In the genomic region with DNA sequence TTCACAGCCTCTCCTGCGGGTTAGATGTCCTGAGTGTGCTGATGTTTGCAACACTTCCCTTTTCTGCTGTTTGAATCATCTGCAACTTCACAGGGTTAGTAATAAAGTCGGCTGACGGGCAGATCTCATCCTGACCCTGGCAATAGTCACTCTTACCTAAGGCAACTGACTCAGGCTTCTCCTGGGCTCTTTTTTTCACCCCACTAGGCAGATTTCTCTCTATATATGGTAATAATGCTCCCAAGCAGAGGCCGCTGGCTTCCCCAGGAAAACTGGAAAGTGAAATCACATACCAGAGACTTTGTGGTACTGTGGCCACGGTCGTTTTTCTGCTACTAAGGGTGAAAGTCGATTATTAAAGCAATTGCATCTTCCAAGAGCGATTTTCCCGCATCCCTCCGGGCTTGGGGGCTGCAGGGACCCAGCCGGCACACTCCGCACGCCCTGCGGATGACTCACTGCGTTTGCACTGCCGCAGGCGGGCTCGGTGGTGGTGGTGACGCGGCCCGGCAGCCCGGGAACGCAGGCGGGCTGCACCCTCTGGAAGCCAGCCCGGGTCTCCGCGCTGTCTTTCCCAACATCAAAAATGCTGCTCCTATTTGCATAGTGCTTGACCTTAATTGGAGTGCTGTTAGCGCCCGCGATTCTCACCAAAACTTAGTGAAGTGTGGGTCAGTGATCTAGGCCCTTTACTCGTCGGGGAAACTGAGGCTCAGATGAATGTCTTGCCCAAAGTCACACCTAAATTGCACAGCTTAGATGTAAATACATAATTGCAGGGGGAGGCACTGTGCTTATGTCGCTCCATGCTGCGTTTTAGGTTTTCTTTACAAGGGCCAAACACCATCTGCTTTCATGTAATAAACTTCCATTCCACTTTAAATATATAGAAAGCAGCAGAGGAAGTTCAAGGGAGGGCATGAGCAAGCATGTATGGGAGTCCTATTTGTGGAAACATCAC, we compare ENCODE assay signal across 8 cellular contexts. TPM values are rescaled to one million over a fixed set of nuclear protein-coding genes. Genes with fewer than 3 reads are reported as not detected.
DNase-seq lines count a peak whose midpoint lies in the region; ATAC-seq and TF ChIP-seq lines count a peak whose summit lies in the region.

No MANE protein-coding gene starts in this region.

- peak overlapping the region; percentile 71 for H3K4me2 ChIP-seq in hepatocyte

- H3K4me1 ChIP-seq in SJSA1 (replicated peaks) (peaks cover 47% of the 10 kb centered on the region), hepatocyte (ENCODE audit: insufficient read depth) (peaks cover 4% of the 10 kb centered on the region), rectal smooth muscle tissue (ENCODE audit: control insufficient read depth, insufficient read depth, low read length) (peaks cover 10% of the 10 kb centered on the region)

- DNase-seq in AG04450 (ENCODE audit: low read depth, low spot score): peak; percentile 92
- DNase-seq in HL-60 (ENCODE audit: low read depth in 1 of 2, low spot score in 1 of 2): peak; percentile 77 to 79
- DNase-seq in SJSA1 (ENCODE audit: low read depth in 1 of 2, low spot score in 2 of 2): peak; percentile 94 to 95
- peak; percentile 98 for DNase-seq in astrocyte of the hippocampus (ENCODE audit: low read depth, low spot score)
- peak; percentile 90 for DNase-seq in hepatocyte (ENCODE audit: low spot score)
- DNase-seq in NCI-H2171 treated with DMSO at 0.1 percent for 48 hours (lab: John Stamatoyannopoulos, UW): no peak

- CTCF ChIA-PET in AG04450 (lab: Charles Lee): interaction anchor here (1.2 to 3.9 kb wide), 3 partner anchors 25 to 210 kb away, joined by 3 to 15 read pairs (median 5); no protein-coding TSS in a partner anchor

- H3K36me3 ChIP-seq in SJSA1: no peaks in the 10 kb centered on the region
- no peaks in the 10 kb centered on the region for H3K36me3 ChIP-seq in hepatocyte (replicated peaks; ENCODE audit: insufficient read depth, low read depth)
- H3K36me3 ChIP-seq in rectal smooth muscle tissue (ENCODE audit: control insufficient read depth, insufficient read depth, low read length): no peaks in the 10 kb centered on the region

- H3K27me3 ChIP-seq in AG04450 (ENCODE audit: control insufficient read depth, insufficient read depth, low read length) (no peaks in the 10 kb centered on the region), HL-60 (ENCODE audit: insufficient read depth, poor library complexity, severe bottlenecking) (no peaks in the 10 kb centered on the region), SJSA1 (replicated peaks) (no peaks in the 10 kb centered on the region), hepatocyte (no peaks in the 10 kb centered on the region), rectal smooth muscle tissue (ENCODE audit: control insufficient read depth, insufficient read depth, low read length) (no peaks in the 10 kb centered on the region)

- no peak; the same call in 1 of the 2 replicates for TF ChIP-seq CTCF in AG04450 (IDR thresholded peaks at IDR 0.05; ENCODE audit: low read depth, low read length)
- no peak for TF ChIP-seq CTCF in HL-60 (IDR thresholded peaks at IDR 0.05; ENCODE audit: insufficient read depth, low read length)
- no peak for TF ChIP-seq CTCF in hepatocyte (IDR thresholded peaks at IDR 0.05; ENCODE audit: poor library complexity)

- WGBS in hepatocyte (ENCODE audit: low lambda C conversion rate, missing lambda C conversion rate): 6% methylated on average over 34 of the region's 34 CpGs

- peak overlapping the region; percentile 58 for H3K4me3 ChIP-seq in AG04450 (ENCODE audit: low read depth, low read length)
- peak overlapping the region; percentile 47 for H3K4me3 ChIP-seq in HL-60 (replicated peaks; ENCODE audit: insufficient read depth, low read length)
- peak overlapping the region; percentile 36 for H3K4me3 ChIP-seq in SJSA1
- peak overlapping the region; percentile 9 for H3K4me3 ChIP-seq in hepatocyte
- peak overlapping the region; percentile 67 for H3K4me3 ChIP-seq in rectal smooth muscle tissue (ENCODE audit: low read length)

- no peaks in the 10 kb centered on the region for H3K79me2 ChIP-seq in hepatocyte

- H4K20me1 ChIP-seq in hepatocyte (ENCODE audit: insufficient read depth, poor library complexity, severe bottlenecking): no peaks in the 10 kb centered on the region

- H3K9me3 ChIP-seq in AG04450 (ENCODE audit: control insufficient read depth, insufficient read depth, low read length): no peaks in the 10 kb centered on the region
- no peaks in the 10 kb centered on the region for H3K9me3 ChIP-seq in SJSA1 (replicated peaks)
- no peaks in the 10 kb centered on the region for H3K9me3 ChIP-seq in hepatocyte (ENCODE audit: low read depth)

- H3K9ac ChIP-seq in rectal smooth muscle tissue (ENCODE audit: low read length): peak overlapping the region; percentile 24

- POLR2A ChIA-PET in AG04450 (lab: Yijun Ruan, JAX): interaction anchor here (0.7 to 3.9 kb wide), 3 partner anchors 25 to 124 kb away, joined by 3 to 17 read pairs (median 6); no protein-coding TSS in a partner anchor

- H2AFZ ChIP-seq in hepatocyte: peak overlapping the region; percentile 27

- no peaks in the 10 kb centered on the region for H3K9me2 ChIP-seq in hepatocyte (replicated peaks; ENCODE audit: insufficient read depth)

- H3K27ac ChIP-seq in AG04450 (ENCODE audit: low read depth, low read length) (peak overlapping the region; percentile 99), HL-60 (replicated peaks) (peak overlapping the region; percentile 58), SJSA1 (peak overlapping the region; percentile 84), hepatocyte (peak overlapping the region; percentile 76), rectal smooth muscle tissue (ENCODE audit: low read depth, low read length) (peak overlapping the region; percentile 97)

- peak; percentile 67 for ATAC-seq in GM19023 (IDR thresholded peaks at IDR 0.05; ENCODE audit: unreplicated experiment)

RNA-seq across cellular contexts. Expression of gene ITGB1, which starts 47.6 kb away (rescaled TPM):
- 1,870 and 2,796 TPM in 2 replicates for polyA plus RNA-seq in AG04450 (2011; rRNA removed)
- 1,381 and 1,666 TPM in 2 replicates for polyA minus RNA-seq in AG04450 (2011; rRNA and poly(A)+ RNA removed)
- total RNA-seq in SJSA1 (2014; rRNA removed; shearing (Covaris generic)): 1,448 and 1,992 TPM in 2 replicates
- total RNA-seq in hepatocyte: 552 and 564 TPM in 2 replicates
- polyA plus RNA-seq in hepatocyte: 291 and 292 TPM in 2 replicates

Comparison
In these comparisons a context has a peak if more than half of its experiments do, and no peak if none do; other contexts are left out.
1. H3K4me3 ChIP-seq: peak in every context shown above with its lines; median percentile 67 in rectal smooth muscle tissue; 58 in AG04450; 47 in HL-60; 36 in SJSA1; 9 in hepatocyte.